8 cellular contexts compared by ENCODE assay signal in genomic region chr6:42315991-42316378, GRCh38.
DNase-seq lines count a peak whose midpoint lies in the region; ATAC-seq lines count a peak whose summit lies in the region.

No MANE protein-coding gene starts in this region.

- H4K91ac ChIP-seq in trophoblast cell (ENCODE audit: low read depth, low read length): peak overlapping the region; percentile 56

- peak overlapping the region; percentile 83 for H3K27ac ChIP-seq in trophoblast cell (ENCODE audit: low read depth, low read length)

- no peaks in the 10 kb centered on the region for H3K9me3 ChIP-seq in trophoblast cell (ENCODE audit: insufficient read depth, low read depth, low read length)

- H4K12ac ChIP-seq in trophoblast cell (ENCODE audit: low read depth, low read length): no peak overlapping the region

- no peak overlapping the region for H3K14ac ChIP-seq in trophoblast cell (ENCODE audit: low read length)

- peak overlapping the region; percentile 37 for H2BK12ac ChIP-seq in trophoblast cell (ENCODE audit: low read length)

- H3K9ac ChIP-seq in trophoblast cell (ENCODE audit: low read length): no peak overlapping the region

- H3K4me1 ChIP-seq in trophoblast cell (ENCODE audit: control insufficient read depth in 1 of 2, insufficient read depth in 2 of 2, low read length in 2 of 2): peaks cover 21 to 32% of the 10 kb centered on the region in 2 experiments

- H3K36me3 ChIP-seq in trophoblast cell (ENCODE audit: control insufficient read depth in 1 of 2, insufficient read depth in 2 of 2, low read length in 2 of 2): no peaks in the 10 kb centered on the region

- no CpG with 5 or more reads among the region's 5 CpGs for WGBS in trophoblast cell (ENCODE audit: extremely low coverage, insufficient coverage, insufficient read length)

- peak; percentile 87 for DNase-seq in GM04503 (ENCODE audit: low read depth)
- peak; percentile 44 for DNase-seq in NCI-H460 (ENCODE audit: extremely low read depth, low read depth)
- DNase-seq in dermis blood vessel endothelial cell: peak; percentile 83
- peak; percentile 81 to 84 for DNase-seq in trophoblast cell
- no peak for DNase-seq in D341Med (ENCODE audit: low spot score)

- H3K27me3 ChIP-seq in trophoblast cell (ENCODE audit: insufficient read depth, low read length): no peaks in the 10 kb centered on the region

- H3K18ac ChIP-seq in trophoblast cell (ENCODE audit: low read length): no peak overlapping the region

- no peak overlapping the region for H2AK5ac ChIP-seq in trophoblast cell (ENCODE audit: low read length)

- H3K4me2 ChIP-seq in trophoblast cell (ENCODE audit: low read length): peak overlapping the region; percentile 51

- H2BK120ac ChIP-seq in trophoblast cell (ENCODE audit: insufficient read depth, low read length, poor library complexity): peak overlapping the region; percentile 16

- no peak overlapping the region for H4K8ac ChIP-seq in trophoblast cell (ENCODE audit: low read depth, low read length)

- H2AFZ ChIP-seq in trophoblast cell (ENCODE audit: insufficient read depth, low read length, poor library complexity): no peak overlapping the region

- peak overlapping the region; percentile 70 for H2BK5ac ChIP-seq in trophoblast cell (ENCODE audit: low read depth, low read length, poor library complexity)

- no peaks in the 10 kb centered on the region for H3K79me2 ChIP-seq in trophoblast cell (ENCODE audit: control insufficient read depth, insufficient read depth, low read length, poor library complexity)

- H3K4me3 ChIP-seq in trophoblast cell (ENCODE audit: low read depth, low read length): no peak overlapping the region

- H3K79me1 ChIP-seq in trophoblast cell (ENCODE audit: low read length): peaks cover 19% of the 10 kb centered on the region

- no peak overlapping the region for H3K23ac ChIP-seq in trophoblast cell (ENCODE audit: low read length)

- H3K4ac ChIP-seq in trophoblast cell (ENCODE audit: low read depth, low read length): no peak overlapping the region

- ATAC-seq in GM18498 (IDR thresholded peaks at IDR 0.05; ENCODE audit: unreplicated experiment): no peak
- ATAC-seq in HG03196 (IDR thresholded peaks at IDR 0.05; ENCODE audit: unreplicated experiment): no peak
- no peak for ATAC-seq in HG03565 (IDR thresholded peaks at IDR 0.05; ENCODE audit: unreplicated experiment)
